Comparison of ENCODE assay signal across 1 cellular context in the genomic region with DNA sequence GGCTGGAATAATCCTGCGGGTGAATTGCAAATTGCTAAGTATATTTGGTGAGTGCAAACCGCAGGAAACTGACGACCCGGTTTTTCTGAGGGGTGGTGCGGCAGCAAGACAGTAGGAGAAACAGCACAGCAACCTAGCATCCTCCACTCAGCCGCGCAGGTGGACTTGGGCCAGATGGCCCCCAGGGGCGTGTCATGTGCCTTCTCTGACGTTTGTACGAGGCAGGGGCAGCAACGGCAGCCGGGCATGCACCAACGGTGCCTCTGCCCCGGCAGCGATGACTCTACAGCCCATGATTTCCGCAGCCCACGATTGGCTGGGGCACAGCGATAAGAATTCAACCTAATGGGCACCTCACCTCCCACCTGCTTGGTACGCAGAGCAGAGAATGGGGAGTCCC.
TF ChIP-seq lines count a peak whose summit lies in the region.

No MANE protein-coding gene starts in this region.

TF ChIP-seq in HepG2, 621 proteins besides CTCF, POLR2A, EP300 and RAD21:
- TF ChIP-seq, protein P1, sequence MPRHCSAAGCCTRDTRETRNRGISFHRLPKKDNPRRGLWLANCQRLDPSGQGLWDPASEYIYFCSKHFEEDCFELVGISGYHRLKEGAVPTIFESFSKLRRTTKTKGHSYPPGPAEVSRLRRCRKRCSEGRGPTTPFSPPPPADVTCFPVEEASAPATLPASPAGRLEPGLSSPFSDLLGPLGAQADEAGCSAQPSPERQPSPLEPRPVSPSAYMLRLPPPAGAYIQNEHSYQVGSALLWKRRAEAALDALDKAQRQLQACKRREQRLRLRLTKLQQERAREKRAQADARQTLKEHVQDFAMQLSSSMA (CRISPR knock-in tag; IDR thresholded peaks at IDR 0.05) = no peak
- TF ChIP-seq, protein P2, sequence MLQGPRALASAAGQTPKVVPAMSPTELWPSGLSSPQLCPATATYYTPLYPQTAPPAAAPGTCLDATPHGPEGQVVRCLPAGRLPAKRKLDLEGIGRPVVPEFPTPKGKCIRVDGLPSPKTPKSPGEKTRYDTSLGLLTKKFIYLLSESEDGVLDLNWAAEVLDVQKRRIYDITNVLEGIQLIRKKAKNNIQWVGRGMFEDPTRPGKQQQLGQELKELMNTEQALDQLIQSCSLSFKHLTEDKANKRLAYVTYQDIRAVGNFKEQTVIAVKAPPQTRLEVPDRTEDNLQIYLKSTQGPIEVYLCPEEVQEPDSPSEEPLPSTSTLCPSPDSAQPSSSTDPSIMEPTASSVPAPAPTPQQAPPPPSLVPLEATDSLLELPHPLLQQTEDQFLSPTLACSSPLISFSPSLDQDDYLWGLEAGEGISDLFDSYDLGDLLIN (CRISPR knock-in tag; IDR thresholded peaks at IDR 0.05; ENCODE audit: borderline replicate concordance) = no peak
- TF ChIP-seq U2AF1 (optimal IDR thresholded peaks at IDR 0.05; ENCODE audit: low read depth, low read length) = no peak
- TF ChIP-seq ATAD3A (CRISPR knock-in tag; IDR thresholded peaks at IDR 0.05) = no peak
- no peak for TF ChIP-seq PCBP1 (IDR thresholded peaks at IDR 0.05; ENCODE audit: borderline replicate concordance, low read depth, low read length)
- no peak for TF ChIP-seq MEIS1 (CRISPR knock-in tag; IDR thresholded peaks at IDR 0.05; ENCODE audit: borderline replicate concordance)
- TF ChIP-seq MYNN (CRISPR knock-in tag; IDR thresholded peaks at IDR 0.05; ENCODE audit: low read depth) = no peak
- TF ChIP-seq ZNF652 (CRISPR knock-in tag; IDR thresholded peaks at IDR 0.05; ENCODE audit: borderline replicate concordance, low read depth) = no peak
- TF ChIP-seq ATF7-NPFF (CRISPR knock-in tag; IDR thresholded peaks at IDR 0.05; ENCODE audit: low read depth) = no peak
- no peak for TF ChIP-seq ZNF234 (CRISPR knock-in tag; conservative IDR thresholded peaks at IDR 0.05)
- TF ChIP-seq ZNF792 (CRISPR knock-in tag; IDR thresholded peaks at IDR 0.05) = no peak
- TF ChIP-seq ZBTB7B (CRISPR knock-in tag; IDR thresholded peaks at IDR 0.05) = no peak
TF ChIP-seq in HepG2: peak in this region for 0.
